In the genomic region with DNA sequence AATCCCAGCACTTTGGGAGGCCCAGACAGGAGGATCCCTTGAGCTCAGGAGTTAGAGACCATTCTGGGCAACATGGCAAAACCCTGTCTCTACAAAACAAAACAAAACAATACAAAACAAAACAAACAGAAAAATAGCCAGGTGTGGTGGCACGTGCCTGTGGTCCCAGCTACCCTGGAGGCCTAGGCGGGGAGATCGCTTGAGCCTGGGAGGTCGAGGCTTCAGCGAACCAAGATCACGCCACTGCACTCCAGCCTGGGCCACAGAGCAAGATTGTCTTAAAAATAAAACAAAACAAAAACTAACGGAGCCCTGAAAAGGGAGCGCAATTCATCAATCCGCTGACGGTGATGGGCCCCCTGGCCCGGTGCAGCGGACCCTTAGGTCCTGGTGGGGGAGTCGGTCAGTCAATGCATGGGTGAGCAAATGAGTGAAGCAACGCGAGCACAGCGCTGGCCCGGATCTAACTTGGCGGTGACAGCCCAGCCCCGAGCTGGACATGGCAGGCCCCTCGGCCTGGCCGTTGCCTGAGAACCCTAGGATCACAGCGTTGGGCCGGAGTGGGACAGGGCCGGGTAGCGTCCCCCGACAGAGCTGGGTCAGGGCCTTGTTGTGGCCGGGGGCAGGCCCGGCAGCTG, we compare ENCODE assay signal across 1 cellular context.
TF ChIP-seq lines count a peak whose summit lies in the region.

No MANE protein-coding gene starts in this region.

TF ChIP-seq in GM12878, 131 proteins besides CTCF, POLR2A, EP300 and RAD21 (continued from another document):
- TF ChIP-seq SMAD5 (IDR thresholded peaks at IDR 0.05; ENCODE audit: low read depth): peak; percentile 81; the same call in 1 of the 2 replicates
- 0 out of 2 replicates have a peak, but pooled peaks have one; percentile 23 for TF ChIP-seq MTA2 (IDR thresholded peaks at IDR 0.05; ENCODE audit: low read depth)
- no peak for TF ChIP-seq GABPA (IDR thresholded peaks at IDR 0.05; ENCODE audit: low read depth)
- TF ChIP-seq POU2F2 (IDR thresholded peaks at IDR 0.05; ENCODE audit: borderline replicate concordance, low read depth, low read length): peak; percentile 73; the same call in 2 of the 3 replicates
- no peak for TF ChIP-seq MYC (IDR thresholded peaks at IDR 0.05; ENCODE audit: insufficient read depth, insufficient read length, insufficient replicate concordance, low read length, severe bottlenecking)
- TF ChIP-seq MTA3 (IDR thresholded peaks at IDR 0.05; ENCODE audit: borderline replicate concordance, low read length): no peak
- TF ChIP-seq SMARCA5 (IDR thresholded peaks at IDR 0.05): no peak
- TF ChIP-seq SPI1 (IDR thresholded peaks at IDR 0.05; ENCODE audit: borderline replicate concordance, insufficient read depth, low read depth, low read length): no peak
- peak; percentile 79 to 93 for TF ChIP-seq BHLHE40 (IDR thresholded peaks at IDR 0.05; ENCODE audit: borderline replicate concordance in 1 of 2, low read depth in 2 of 2, low read length in 1 of 2)
- peak; percentile 88 for TF ChIP-seq NBN (IDR thresholded peaks at IDR 0.05)
- TF ChIP-seq JUND (IDR thresholded peaks at IDR 0.05; ENCODE audit: low read depth, low read length): no peak
- no peak for TF ChIP-seq STAT1 (conservative IDR thresholded peaks at IDR 0.05)
- TF ChIP-seq SMAD1 (IDR thresholded peaks at IDR 0.05; ENCODE audit: low read depth, partially characterized antibody): peak; percentile 49
- TF ChIP-seq FOXM1 (IDR thresholded peaks at IDR 0.05; ENCODE audit: low read depth, low read length): no peak
- TF ChIP-seq, protein P1, sequence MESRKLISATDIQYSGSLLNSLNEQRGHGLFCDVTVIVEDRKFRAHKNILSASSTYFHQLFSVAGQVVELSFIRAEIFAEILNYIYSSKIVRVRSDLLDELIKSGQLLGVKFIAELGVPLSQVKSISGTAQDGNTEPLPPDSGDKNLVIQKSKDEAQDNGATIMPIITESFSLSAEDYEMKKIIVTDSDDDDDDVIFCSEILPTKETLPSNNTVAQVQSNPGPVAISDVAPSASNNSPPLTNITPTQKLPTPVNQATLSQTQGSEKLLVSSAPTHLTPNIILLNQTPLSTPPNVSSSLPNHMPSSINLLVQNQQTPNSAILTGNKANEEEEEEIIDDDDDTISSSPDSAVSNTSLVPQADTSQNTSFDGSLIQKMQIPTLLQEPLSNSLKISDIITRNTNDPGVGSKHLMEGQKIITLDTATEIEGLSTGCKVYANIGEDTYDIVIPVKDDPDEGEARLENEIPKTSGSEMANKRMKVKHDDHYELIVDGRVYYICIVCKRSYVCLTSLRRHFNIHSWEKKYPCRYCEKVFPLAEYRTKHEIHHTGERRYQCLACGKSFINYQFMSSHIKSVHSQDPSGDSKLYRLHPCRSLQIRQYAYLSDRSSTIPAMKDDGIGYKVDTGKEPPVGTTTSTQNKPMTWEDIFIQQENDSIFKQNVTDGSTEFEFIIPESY (IDR thresholded peaks at IDR 0.05): no peak
- no peak for TF ChIP-seq ZSCAN29 (IDR thresholded peaks at IDR 0.05)
- 0 out of 2 replicates have a peak, but pooled peaks have one; percentile 14 for TF ChIP-seq IRF4 (IDR thresholded peaks at IDR 0.05; ENCODE audit: low read depth, low read length)
- TF ChIP-seq KLF5 (IDR thresholded peaks at IDR 0.05; ENCODE audit: partially characterized antibody): no peak
- TF ChIP-seq YY1 (IDR thresholded peaks at IDR 0.05; ENCODE audit: low read depth, low read length): 0 out of 2 replicates have a peak, but pooled peaks have one; percentile 4
- no peak for TF ChIP-seq FOS (IDR thresholded peaks at IDR 0.05; ENCODE audit: borderline replicate concordance, extremely low read depth, insufficient read length)
- TF ChIP-seq, protein P2, sequence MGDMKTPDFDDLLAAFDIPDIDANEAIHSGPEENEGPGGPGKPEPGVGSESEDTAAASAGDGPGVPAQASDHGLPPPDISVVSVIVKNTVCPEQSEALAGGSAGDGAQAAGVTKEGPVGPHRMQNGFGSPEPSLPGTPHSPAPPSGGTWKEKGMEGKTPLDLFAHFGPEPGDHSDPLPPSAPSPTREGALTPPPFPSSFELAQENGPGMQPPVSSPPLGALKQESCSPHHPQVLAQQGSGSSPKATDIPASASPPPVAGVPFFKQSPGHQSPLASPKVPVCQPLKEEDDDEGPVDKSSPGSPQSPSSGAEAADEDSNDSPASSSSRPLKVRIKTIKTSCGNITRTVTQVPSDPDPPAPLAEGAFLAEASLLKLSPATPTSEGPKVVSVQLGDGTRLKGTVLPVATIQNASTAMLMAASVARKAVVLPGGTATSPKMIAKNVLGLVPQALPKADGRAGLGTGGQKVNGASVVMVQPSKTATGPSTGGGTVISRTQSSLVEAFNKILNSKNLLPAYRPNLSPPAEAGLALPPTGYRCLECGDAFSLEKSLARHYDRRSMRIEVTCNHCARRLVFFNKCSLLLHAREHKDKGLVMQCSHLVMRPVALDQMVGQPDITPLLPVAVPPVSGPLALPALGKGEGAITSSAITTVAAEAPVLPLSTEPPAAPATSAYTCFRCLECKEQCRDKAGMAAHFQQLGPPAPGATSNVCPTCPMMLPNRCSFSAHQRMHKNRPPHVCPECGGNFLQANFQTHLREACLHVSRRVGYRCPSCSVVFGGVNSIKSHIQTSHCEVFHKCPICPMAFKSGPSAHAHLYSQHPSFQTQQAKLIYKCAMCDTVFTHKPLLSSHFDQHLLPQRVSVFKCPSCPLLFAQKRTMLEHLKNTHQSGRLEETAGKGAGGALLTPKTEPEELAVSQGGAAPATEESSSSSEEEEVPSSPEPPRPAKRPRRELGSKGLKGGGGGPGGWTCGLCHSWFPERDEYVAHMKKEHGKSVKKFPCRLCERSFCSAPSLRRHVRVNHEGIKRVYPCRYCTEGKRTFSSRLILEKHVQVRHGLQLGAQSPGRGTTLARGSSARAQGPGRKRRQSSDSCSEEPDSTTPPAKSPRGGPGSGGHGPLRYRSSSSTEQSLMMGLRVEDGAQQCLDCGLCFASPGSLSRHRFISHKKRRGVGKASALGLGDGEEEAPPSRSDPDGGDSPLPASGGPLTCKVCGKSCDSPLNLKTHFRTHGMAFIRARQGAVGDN (IDR thresholded peaks at IDR 0.05): peak; percentile 71; the same call in 1 of the 2 replicates
- 0 out of 2 replicates have a peak, but pooled peaks have one; percentile 4 for TF ChIP-seq TCF12 (IDR thresholded peaks at IDR 0.05; ENCODE audit: low read depth, low read length)
- TF ChIP-seq HDGF (IDR thresholded peaks at IDR 0.05): 0 out of 2 replicates have a peak, but pooled peaks have one; percentile 51
- TF ChIP-seq TARDBP (IDR thresholded peaks at IDR 0.05; ENCODE audit: borderline replicate concordance): 0 out of 2 replicates have a peak, but pooled peaks have one; percentile 52
- TF ChIP-seq CBFB (IDR thresholded peaks at IDR 0.05; ENCODE audit: low read depth): 0 out of 2 replicates have a peak, but pooled peaks have one; percentile 36
